1 cellular context compared by ENCODE assay signal in genomic region chr17:68585643-68586042, GRCh38.
TF ChIP-seq lines count a peak whose summit lies in the region.

No MANE protein-coding gene starts in this region.

TF ChIP-seq in GM23338, 12 proteins besides CTCF, POLR2A, EP300 and RAD21 (continued from another document):
- TF ChIP-seq CREB1 (CRISPR knock-in tag; IDR thresholded peaks at IDR 0.05; ENCODE audit: low read depth) (no peak), ZNF114 (CRISPR knock-in tag; IDR thresholded peaks at IDR 0.05) (no peak), ZNF331 (CRISPR knock-in tag; IDR thresholded peaks at IDR 0.05; ENCODE audit: low read depth) (no peak), EZH2phosphoT487 (IDR thresholded peaks at IDR 0.05; ENCODE audit: unreplicated experiment) (no peak), NANOG (IDR thresholded peaks at IDR 0.05; ENCODE audit: borderline replicate concordance) (no peak), EZH2 (IDR thresholded peaks at IDR 0.05; ENCODE audit: low read depth, unreplicated experiment) (no peak), POLR2AphosphoS5 (IDR thresholded peaks at IDR 0.05; ENCODE audit: low read depth) (no peak), ZNF462 (CRISPR knock-in tag; IDR thresholded peaks at IDR 0.05) (no peak)
- TF ChIP-seq, protein P1, sequence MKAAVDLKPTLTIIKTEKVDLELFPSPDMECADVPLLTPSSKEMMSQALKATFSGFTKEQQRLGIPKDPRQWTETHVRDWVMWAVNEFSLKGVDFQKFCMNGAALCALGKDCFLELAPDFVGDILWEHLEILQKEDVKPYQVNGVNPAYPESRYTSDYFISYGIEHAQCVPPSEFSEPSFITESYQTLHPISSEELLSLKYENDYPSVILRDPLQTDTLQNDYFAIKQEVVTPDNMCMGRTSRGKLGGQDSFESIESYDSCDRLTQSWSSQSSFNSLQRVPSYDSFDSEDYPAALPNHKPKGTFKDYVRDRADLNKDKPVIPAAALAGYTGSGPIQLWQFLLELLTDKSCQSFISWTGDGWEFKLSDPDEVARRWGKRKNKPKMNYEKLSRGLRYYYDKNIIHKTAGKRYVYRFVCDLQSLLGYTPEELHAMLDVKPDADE (IDR thresholded peaks at IDR 0.05), result no peak
